8 cellular contexts compared by ENCODE assay signal in genomic region chr17:35763767-35764122, GRCh38. TPM values are rescaled to one million over a fixed set of nuclear protein-coding genes. Genes with fewer than 3 reads are reported as not detected.
DNase-seq lines count a peak whose midpoint lies in the region; ATAC-seq and TF ChIP-seq lines count a peak whose summit lies in the region.

No MANE protein-coding gene starts in this region.

- no peak for ATAC-seq in activated naive CD4-positive, alpha-beta T cell treated with anti-CD3 and anti-CD28 coated beads, Interleukin-2, amount 50 U/mL, for 72 hours
- no peak for ATAC-seq in activated naive CD8-positive, alpha-beta T cell treated with anti-CD3 and anti-CD28 coated beads, Interleukin-2, amount 10 ng/mL, durations not matched to agents 7 days and 5 days (ENCODE audit: low read depth)
- no peak for ATAC-seq in memory B cell (ENCODE audit: low read depth)

- no peaks in the 10 kb centered on the region for H3K27me3 Mint-ChIP-seq in activated naive CD4-positive, alpha-beta T cell treated with anti-CD3 and anti-CD28 coated beads, Interleukin-2, amount 50 U/mL, for 24 hours
- H3K27me3 Mint-ChIP-seq in activated naive CD8-positive, alpha-beta T cell treated with anti-CD3 and anti-CD28 coated beads, Interleukin-2, amount 10 ng/mL, durations not matched to agents 7 days and 5 days: peaks cover 2% of the 10 kb centered on the region
- peaks cover 3% of the 10 kb centered on the region for H3K27me3 Mint-ChIP-seq in memory B cell

- no peak for DNase-seq in activated naive CD4-positive, alpha-beta T cell treated with anti-CD3 and anti-CD28 coated beads, Interleukin-2, amount 50 U/mL, for 72 hours (ENCODE audit: low spot score in 2 of 2)
- no peak for DNase-seq in activated naive CD8-positive, alpha-beta T cell treated with anti-CD3 and anti-CD28 coated beads, Interleukin-2, amount 10 ng/mL, durations not matched to agents 7 days and 5 days
- DNase-seq in memory B cell (ENCODE audit: low spot score in 2 of 2) (no peak), tibial nerve (ENCODE audit: low spot score in 2 of 2) (no peak), NCI-H510A treated with DMSO at 0.1 percent for 48 hours (lab: John Stamatoyannopoulos, UW) (no peak), SW 1271 (lab: John Stamatoyannopoulos, UW) (no peak)
- no peak for DNase-seq in central memory CD4-positive, alpha-beta T cell

- peak overlapping the region; percentile 21 to 67 (median 42) for H3K4me3 ChIP-seq in tibial nerve

- peak overlapping the region; percentile 93 for H3K4me3 Mint-ChIP-seq in activated naive CD4-positive, alpha-beta T cell treated with anti-CD3 and anti-CD28 coated beads, Interleukin-2, amount 50 U/mL, for 24 hours
- peak overlapping the region; percentile 86 for H3K4me3 Mint-ChIP-seq in activated naive CD8-positive, alpha-beta T cell treated with anti-CD3 and anti-CD28 coated beads, Interleukin-2, amount 10 ng/mL, durations not matched to agents 7 days and 5 days
- H3K4me3 Mint-ChIP-seq in memory B cell: peak overlapping the region; percentile 94

- no peaks in the 10 kb centered on the region for H3K36me3 ChIP-seq in tibial nerve

- peak overlapping the region in 3 of 4 donors; percentile 54 to 77 (median 68) for H3K27ac ChIP-seq in tibial nerve

- no peak for TF ChIP-seq POLR2A in tibial nerve (IDR thresholded peaks at IDR 0.05)

- no peaks in the 10 kb centered on the region for H3K36me3 Mint-ChIP-seq in activated naive CD4-positive, alpha-beta T cell treated with anti-CD3 and anti-CD28 coated beads, Interleukin-2, amount 50 U/mL, for 24 hours
- no peaks in the 10 kb centered on the region for H3K36me3 Mint-ChIP-seq in activated naive CD4-positive, alpha-beta T cell treated with anti-CD3 and anti-CD28 coated beads, Interleukin-2, amount 50 U/mL, for 72 hours
- no peaks in the 10 kb centered on the region for H3K36me3 Mint-ChIP-seq in activated naive CD8-positive, alpha-beta T cell treated with anti-CD3 and anti-CD28 coated beads, Interleukin-2, amount 10 ng/mL, durations not matched to agents 7 days and 5 days
- peaks cover 1% of the 10 kb centered on the region for H3K36me3 Mint-ChIP-seq in memory B cell

- peaks cover 9% of the 10 kb centered on the region for H3K4me1 Mint-ChIP-seq in activated naive CD4-positive, alpha-beta T cell treated with anti-CD3 and anti-CD28 coated beads, Interleukin-2, amount 50 U/mL, for 24 hours
- H3K4me1 Mint-ChIP-seq in activated naive CD8-positive, alpha-beta T cell treated with anti-CD3 and anti-CD28 coated beads, Interleukin-2, amount 10 ng/mL, durations not matched to agents 7 days and 5 days: peaks cover 5% of the 10 kb centered on the region
- H3K4me1 Mint-ChIP-seq in memory B cell: peaks cover 7% of the 10 kb centered on the region

- TF ChIP-seq EP300 in tibial nerve (IDR thresholded peaks at IDR 0.05): no peak

- no peaks in the 10 kb centered on the region for H3K9me3 Mint-ChIP-seq in activated naive CD4-positive, alpha-beta T cell treated with anti-CD3 and anti-CD28 coated beads, Interleukin-2, amount 50 U/mL, for 24 hours
- no peaks in the 10 kb centered on the region for H3K9me3 Mint-ChIP-seq in activated naive CD4-positive, alpha-beta T cell treated with anti-CD3 and anti-CD28 coated beads, Interleukin-2, amount 50 U/mL, for 72 hours
- H3K9me3 Mint-ChIP-seq in activated naive CD8-positive, alpha-beta T cell treated with anti-CD3 and anti-CD28 coated beads, Interleukin-2, amount 10 ng/mL, durations not matched to agents 7 days and 5 days: no peaks in the 10 kb centered on the region
- H3K9me3 Mint-ChIP-seq in memory B cell: no peaks in the 10 kb centered on the region

- no peak for TF ChIP-seq CTCF in tibial nerve (IDR thresholded peaks at IDR 0.05)

- H3K9me3 ChIP-seq in tibial nerve: no peaks in the 10 kb centered on the region

- H3K27ac Mint-ChIP-seq in activated naive CD4-positive, alpha-beta T cell treated with anti-CD3 and anti-CD28 coated beads, Interleukin-2, amount 50 U/mL, for 24 hours: no peak overlapping the region
- H3K27ac Mint-ChIP-seq in activated naive CD4-positive, alpha-beta T cell treated with anti-CD3 and anti-CD28 coated beads, Interleukin-2, amount 50 U/mL, for 72 hours: peak overlapping the region in 1 of 2 donors; percentile 92
- no peak overlapping the region for H3K27ac Mint-ChIP-seq in activated naive CD8-positive, alpha-beta T cell treated with anti-CD3 and anti-CD28 coated beads, Interleukin-2, amount 10 ng/mL, durations not matched to agents 7 days and 5 days
- no peak overlapping the region for H3K27ac Mint-ChIP-seq in memory B cell

- peaks cover 0 to 43% (median 29%) of the 10 kb centered on the region in 4 donors for H3K4me1 ChIP-seq in tibial nerve

- POLR2A ChIA-PET in activated naive CD8-positive, alpha-beta T cell treated with anti-CD3 and anti-CD28 coated beads, Interleukin-2, amount 10 ng/mL, durations not matched to agents 7 days and 5 days (lab: Charles Lee): interaction anchor here (0.6 to 3.4 kb wide), 9 partner anchors 29 to 524 kb away, joined by 3 to 70 read pairs (median 4); partner anchors contain the start of genes PEX12, RASL10B, SLFN11 and SLFN5

- H3K27me3 ChIP-seq in tibial nerve: no peaks in the 10 kb centered on the region

- 32% methylated on average over 17 of the region's 17 CpGs for WGBS in tibial nerve, 2 donors

RNA-seq across cellular contexts. Expression of gene C17orf50, which starts 3.1 kb away (rescaled TPM):
- total RNA-seq in activated naive CD4-positive, alpha-beta T cell treated with anti-CD3 and anti-CD28 coated beads, Interleukin-2, amount 50 U/mL, for 72 hours: not detected
- total RNA-seq in activated naive CD8-positive, alpha-beta T cell treated with anti-CD3 and anti-CD28 coated beads, Interleukin-2, amount 10 ng/mL, durations not matched to agents 7 days and 5 days: not detected
- not detected for total RNA-seq in tibial nerve

RNA-seq across cellular contexts. Expression of gene GAS2L2, which starts 10.7 kb away (rescaled TPM):
- total RNA-seq in activated naive CD4-positive, alpha-beta T cell treated with anti-CD3 and anti-CD28 coated beads, Interleukin-2, amount 50 U/mL, for 72 hours: under 1 TPM in 1 of 2 donors, not detected in 1; 0.16 TPM
- total RNA-seq in activated naive CD8-positive, alpha-beta T cell treated with anti-CD3 and anti-CD28 coated beads, Interleukin-2, amount 10 ng/mL, durations not matched to agents 7 days and 5 days: under 1 TPM in 1 of 2 experiments, not detected in 1; 0.11 TPM
- 1 to 10 TPM in 3 of 4 donors, under 1 TPM in 1; 0.84 to 1.4 (median 1.1) TPM for total RNA-seq in tibial nerve

RNA-seq across cellular contexts. Expression of gene MMP28, which starts 31.7 kb away (rescaled TPM):
- total RNA-seq in activated naive CD4-positive, alpha-beta T cell treated with anti-CD3 and anti-CD28 coated beads, Interleukin-2, amount 50 U/mL, for 72 hours: under 1 TPM in 1 of 2 donors, not detected in 1; 0.74 TPM
- total RNA-seq in activated naive CD8-positive, alpha-beta T cell treated with anti-CD3 and anti-CD28 coated beads, Interleukin-2, amount 10 ng/mL, durations not matched to agents 7 days and 5 days: under 1 TPM; 0.45 to 0.75 TPM
- 100 to 1,000 TPM in 3 of 4 donors, 10 to 100 TPM in 1; 71.7 to 174 (median 136) TPM for total RNA-seq in tibial nerve

RNA-seq across cellular contexts. Expression of gene RASL10B, which starts 32.3 kb away (rescaled TPM):
- 1 to 10 TPM in 1 of 2 donors, not detected in 1; 1.1 TPM for total RNA-seq in activated naive CD4-positive, alpha-beta T cell treated with anti-CD3 and anti-CD28 coated beads, Interleukin-2, amount 50 U/mL, for 72 hours
- total RNA-seq in activated naive CD8-positive, alpha-beta T cell treated with anti-CD3 and anti-CD28 coated beads, Interleukin-2, amount 10 ng/mL, durations not matched to agents 7 days and 5 days: under 1 TPM; 0.09 to 0.53 TPM
- total RNA-seq in tibial nerve: 10 to 100 TPM in 3 of 4 donors, 1 to 10 TPM in 1; 8.4 to 25.3 (median 21.9) TPM

RNA-seq across cellular contexts. Expression of gene TAF15, which starts 45.5 kb away (rescaled TPM):
- 100 to 1,000 TPM; 283 to 312 TPM for total RNA-seq in activated naive CD4-positive, alpha-beta T cell treated with anti-CD3 and anti-CD28 coated beads, Interleukin-2, amount 50 U/mL, for 72 hours
- 100 to 1,000 TPM; 291 to 299 TPM for total RNA-seq in activated naive CD8-positive, alpha-beta T cell treated with anti-CD3 and anti-CD28 coated beads, Interleukin-2, amount 10 ng/mL, durations not matched to agents 7 days and 5 days
- total RNA-seq in tibial nerve: 100 to 1,000 TPM in 1 of 4 donors, 10 to 100 TPM in 3; 62.8 to 115 (median 88.4) TPM

Comparison
In these comparisons a context has a peak if more than half of its experiments do, and no peak if none do; other contexts are left out.
1. RNA of gene MMP28, which starts 31.7 kb away (total RNA-seq): 71.7 to 174 TPM in tibial nerve; 0.45 to 0.75 TPM in activated naive CD8-positive, alpha-beta T cell treated with anti-CD3 and anti-CD28 coated beads, Interleukin-2, amount 10 ng/mL, durations not matched to agents 7 days and 5 days and 0.74 TPM in activated naive CD4-positive, alpha-beta T cell treated with anti-CD3 and anti-CD28 coated beads, Interleukin-2, amount 50 U/mL, for 72 hours; every median in the first group is over 10 times any median in the second.
2. Peak in every context shown above with its lines, with median percentiles within 50 percentile points of each other: H3K4me3 Mint-ChIP-seq.